1 cellular context compared by ENCODE assay signal in the genomic region with DNA sequence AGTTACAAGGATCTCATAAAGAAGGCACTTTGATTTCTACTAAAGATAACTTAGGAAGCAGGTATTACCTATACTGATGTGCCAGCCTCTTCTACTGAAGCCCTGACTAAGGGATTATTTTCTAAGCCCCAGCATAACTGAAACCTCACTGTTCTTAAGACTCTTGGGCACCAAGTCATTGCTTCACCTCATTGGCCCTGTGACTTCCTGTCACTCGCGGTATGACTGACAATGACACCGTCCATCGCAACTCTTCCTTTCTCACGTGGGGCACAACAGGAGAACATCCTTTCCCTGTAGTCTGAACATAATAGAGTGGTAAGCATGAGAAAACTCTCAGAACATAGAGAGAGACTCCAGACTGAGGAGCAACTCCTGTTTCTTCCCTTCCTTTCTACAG.
TF ChIP-seq lines count a peak whose summit lies in the region.

No MANE protein-coding gene starts in this region.

TF ChIP-seq in K562, 482 proteins besides CTCF, POLR2A, EP300 and RAD21:
- no peak for TF ChIP-seq SP2 (IDR thresholded peaks at IDR 0.05; ENCODE audit: extremely low read depth, low read depth, low read length, poor library complexity, severe bottlenecking)
- no peak for TF ChIP-seq TAF15 (IDR thresholded peaks at IDR 0.05; ENCODE audit: low read depth, low read length)
- TF ChIP-seq RFX7 (CRISPR knock-in tag; IDR thresholded peaks at IDR 0.05), result no peak
- TF ChIP-seq ZNF778 (CRISPR knock-in tag; IDR thresholded peaks at IDR 0.05), result no peak
- no peak for TF ChIP-seq ZNF282 (CRISPR knock-in tag; IDR thresholded peaks at IDR 0.05)
- no peak for TF ChIP-seq SMARCA5 (IDR thresholded peaks at IDR 0.05)
- TF ChIP-seq ZSCAN29 (IDR thresholded peaks at IDR 0.05), result no peak
- no peak for TF ChIP-seq CBX1 (IDR thresholded peaks at IDR 0.05; ENCODE audit: low read depth)
- TF ChIP-seq CBX2 (IDR thresholded peaks at IDR 0.05; ENCODE audit: insufficient read depth, low read length, poor library complexity, severe bottlenecking), result no peak
- TF ChIP-seq ZBTB7A (IDR thresholded peaks at IDR 0.05; ENCODE audit: borderline replicate concordance, control insufficient read depth, low read depth, low read length), result no peak
- no peak for TF ChIP-seq ELF2 (CRISPR knock-in tag; IDR thresholded peaks at IDR 0.05)
- TF ChIP-seq, protein P1, sequence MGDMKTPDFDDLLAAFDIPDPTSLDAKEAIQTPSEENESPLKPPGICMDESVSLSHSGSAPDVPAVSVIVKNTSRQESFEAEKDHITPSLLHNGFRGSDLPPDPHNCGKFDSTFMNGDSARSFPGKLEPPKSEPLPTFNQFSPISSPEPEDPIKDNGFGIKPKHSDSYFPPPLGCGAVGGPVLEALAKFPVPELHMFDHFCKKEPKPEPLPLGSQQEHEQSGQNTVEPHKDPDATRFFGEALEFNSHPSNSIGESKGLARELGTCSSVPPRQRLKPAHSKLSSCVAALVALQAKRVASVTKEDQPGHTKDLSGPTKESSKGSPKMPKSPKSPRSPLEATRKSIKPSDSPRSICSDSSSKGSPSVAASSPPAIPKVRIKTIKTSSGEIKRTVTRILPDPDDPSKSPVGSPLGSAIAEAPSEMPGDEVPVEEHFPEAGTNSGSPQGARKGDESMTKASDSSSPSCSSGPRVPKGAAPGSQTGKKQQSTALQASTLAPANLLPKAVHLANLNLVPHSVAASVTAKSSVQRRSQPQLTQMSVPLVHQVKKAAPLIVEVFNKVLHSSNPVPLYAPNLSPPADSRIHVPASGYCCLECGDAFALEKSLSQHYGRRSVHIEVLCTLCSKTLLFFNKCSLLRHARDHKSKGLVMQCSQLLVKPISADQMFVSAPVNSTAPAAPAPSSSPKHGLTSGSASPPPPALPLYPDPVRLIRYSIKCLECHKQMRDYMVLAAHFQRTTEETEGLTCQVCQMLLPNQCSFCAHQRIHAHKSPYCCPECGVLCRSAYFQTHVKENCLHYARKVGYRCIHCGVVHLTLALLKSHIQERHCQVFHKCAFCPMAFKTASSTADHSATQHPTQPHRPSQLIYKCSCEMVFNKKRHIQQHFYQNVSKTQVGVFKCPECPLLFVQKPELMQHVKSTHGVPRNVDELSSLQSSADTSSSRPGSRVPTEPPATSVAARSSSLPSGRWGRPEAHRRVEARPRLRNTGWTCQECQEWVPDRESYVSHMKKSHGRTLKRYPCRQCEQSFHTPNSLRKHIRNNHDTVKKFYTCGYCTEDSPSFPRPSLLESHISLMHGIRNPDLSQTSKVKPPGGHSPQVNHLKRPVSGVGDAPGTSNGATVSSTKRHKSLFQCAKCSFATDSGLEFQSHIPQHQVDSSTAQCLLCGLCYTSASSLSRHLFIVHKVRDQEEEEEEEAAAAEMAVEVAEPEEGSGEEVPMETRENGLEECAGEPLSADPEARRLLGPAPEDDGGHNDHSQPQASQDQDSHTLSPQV (IDR thresholded peaks at IDR 0.05), result no peak
- TF ChIP-seq HCFC1 (IDR thresholded peaks at IDR 0.05; ENCODE audit: low read depth, low read length), result no peak
- no peak for TF ChIP-seq ZNF274 (IDR thresholded peaks at IDR 0.05; ENCODE audit: borderline replicate concordance, low read depth, low read length)
- TF ChIP-seq, protein P2, sequence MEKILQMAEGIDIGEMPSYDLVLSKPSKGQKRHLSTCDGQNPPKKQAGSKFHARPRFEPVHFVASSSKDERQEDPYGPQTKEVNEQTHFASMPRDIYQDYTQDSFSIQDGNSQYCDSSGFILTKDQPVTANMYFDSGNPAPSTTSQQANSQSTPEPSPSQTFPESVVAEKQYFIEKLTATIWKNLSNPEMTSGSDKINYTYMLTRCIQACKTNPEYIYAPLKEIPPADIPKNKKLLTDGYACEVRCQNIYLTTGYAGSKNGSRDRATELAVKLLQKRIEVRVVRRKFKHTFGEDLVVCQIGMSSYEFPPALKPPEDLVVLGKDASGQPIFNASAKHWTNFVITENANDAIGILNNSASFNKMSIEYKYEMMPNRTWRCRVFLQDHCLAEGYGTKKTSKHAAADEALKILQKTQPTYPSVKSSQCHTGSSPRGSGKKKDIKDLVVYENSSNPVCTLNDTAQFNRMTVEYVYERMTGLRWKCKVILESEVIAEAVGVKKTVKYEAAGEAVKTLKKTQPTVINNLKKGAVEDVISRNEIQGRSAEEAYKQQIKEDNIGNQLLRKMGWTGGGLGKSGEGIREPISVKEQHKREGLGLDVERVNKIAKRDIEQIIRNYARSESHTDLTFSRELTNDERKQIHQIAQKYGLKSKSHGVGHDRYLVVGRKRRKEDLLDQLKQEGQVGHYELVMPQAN (IDR thresholded peaks at IDR 0.05; ENCODE audit: borderline replicate concordance), result no peak
- TF ChIP-seq NFRKB (IDR thresholded peaks at IDR 0.05; ENCODE audit: low read depth), result no peak
- no peak for TF ChIP-seq CC2D1A (IDR thresholded peaks at IDR 0.05)
TF ChIP-seq in K562: peak in this region for 0.
